24 cellular contexts compared by ENCODE assay signal in the genomic region with DNA sequence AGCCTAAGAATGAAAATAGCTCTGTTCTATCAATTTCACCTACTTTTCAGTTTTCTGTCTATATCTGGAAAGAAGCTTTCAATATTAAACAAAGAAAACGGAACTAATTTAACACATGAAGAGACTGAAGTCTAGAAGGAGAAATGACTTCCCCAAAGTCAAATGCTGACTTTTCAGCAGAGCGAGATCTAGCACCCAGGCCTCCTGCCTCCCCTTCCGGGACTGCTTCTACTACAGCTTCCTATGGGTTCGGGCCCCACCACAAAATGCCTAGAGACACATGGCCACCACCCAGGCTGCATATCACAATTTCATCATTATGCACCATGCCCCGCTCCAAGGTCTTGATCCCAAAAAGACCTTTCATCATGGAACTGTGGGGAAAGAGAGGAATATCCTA.
"Had no signal": no experiment of that assay in that cellular context is flagged by ENCODE, and none has a peak within 500 bp of the region (broad histone marks: within the 10 kb centered on the region; RNA-seq: fewer than 3 reads in every experiment).

No MANE protein-coding gene starts in this region.

- H3K4me2 ChIP-seq: smooth muscle cell had no signal

- DNase-seq: activated CD4-positive, alpha-beta T cell treated with anti-CD3 and anti-CD28 coated beads for 1 hour; activated CD4-positive, alpha-beta T cell treated with anti-CD3 and anti-CD28 coated beads, Interleukin-2, amount 50 U/mL, for 1 hour; activated CD8-positive, alpha-beta T cell treated with anti-CD3 and anti-CD28 coated beads, Interleukin-2, amount 10 ng/mL, durations not matched to agents 7 days and 5 days; activated T-cell treated with anti-CD3 and anti-CD28 coated beads, Interleukin-2, amount 50 U/mL, for 24 hours; adrenal gland; brain microvascular endothelial cell; central memory CD4-positive, alpha-beta T cell; dermis blood vessel endothelial cell; effector CD8-positive, alpha-beta T cell; foreskin keratinocyte; kidney; lower lobe of right lung; naive thymus-derived CD4-positive, alpha-beta T cell; sigmoid colon; stimulated activated CD4-positive, alpha-beta T cell treated with anti-CD3 and anti-CD28 coated beads, Interleukin-15, amount 100 ng/mL, for 24 hours; stimulated activated CD4-positive, alpha-beta T cell treated with anti-CD3 and anti-CD28 coated beads, Interleukin-2, amount 100 ng/mL, for 48 hours; stimulated activated CD8-positive, alpha-beta memory T cell treated with anti-CD3 and anti-CD28 coated beads, Interleukin-4, amount 100 ng/mL, for 48 hours; stimulated activated naive B cell treated with anti-CD40 and anti-IgM and Interleukin-4, amounts not matched to agents 10 μg/mL and 1 μg/mL and 100 μg/mL, for 72 hours; T1000; testis; uterus had no signal

- ATAC-seq: activated CD8-positive, alpha-beta T cell treated with anti-CD3 and anti-CD28 coated beads, Interleukin-2, amount 10 ng/mL, durations not matched to agents 7 days and 5 days; activated T-helper 17 cell treated with anti-CD3 and anti-CD28 coated beads, Interleukin-2, amount 50 U/mL, for 72 hours; foreskin keratinocyte; lower lobe of right lung; naive thymus-derived CD4-positive, alpha-beta T cell; stimulated activated naive B cell treated with anti-CD40 and anti-IgM and Interleukin-4, amounts not matched to agents 10 μg/mL and 1 μg/mL and 100 μg/mL, for 72 hours had no signal

- H3K27me3 ChIP-seq: adrenal gland, ascending aorta, brain microvascular endothelial cell, sigmoid colon, testis, uterus had no signal

- H3K4me1 ChIP-seq: adrenal gland, foreskin keratinocyte, uterus had no signal

- H3K4me3 ChIP-seq: adrenal gland, ascending aorta, lower lobe of right lung, sigmoid colon, smooth muscle cell, testis, uterus had no signal

- H3K9me3 ChIP-seq: adrenal gland, ascending aorta, lower lobe of right lung, sigmoid colon, testis, uterus had no signal

- H3K27ac ChIP-seq: adrenal gland, ascending aorta, brain microvascular endothelial cell, foreskin keratinocyte, lower lobe of right lung, sigmoid colon, testis, uterus had no signal

- H3K36me3 ChIP-seq: adrenal gland, ascending aorta, brain microvascular endothelial cell, lower lobe of right lung, sigmoid colon, uterus had no signal
